8 cellular contexts compared by ENCODE assay signal in genomic region chr13:100514788-100515409, GRCh38.
DNase-seq lines count a peak whose midpoint lies in the region; ATAC-seq and TF ChIP-seq lines count a peak whose summit lies in the region.

No MANE protein-coding gene starts in this region.

- intact Hi-C loops in Right ventricle myocardium superior (cut with DNase I): loop anchor here (5.0 kb wide), 2 partner anchors 598 to 858 kb away; no protein-coding TSS in a partner anchor

- H3K4me3 Mint-ChIP-seq in activated naive CD8-positive, alpha-beta T cell treated with anti-CD3 and anti-CD28 coated beads for 36 hours: no peak overlapping the region

- H3K27me3 Mint-ChIP-seq in activated naive CD8-positive, alpha-beta T cell treated with anti-CD3 and anti-CD28 coated beads for 36 hours: no peaks in the 10 kb centered on the region

- ATAC-seq in HG02623 (IDR thresholded peaks at IDR 0.05; ENCODE audit: unreplicated experiment) (peak; percentile 95), Right ventricle myocardium superior (ENCODE audit: poor library complexity) (peak; percentile 94), GM18519 (IDR thresholded peaks at IDR 0.05; ENCODE audit: low FRiP score, unreplicated experiment) (no peak)

- H3K27ac Mint-ChIP-seq in activated naive CD8-positive, alpha-beta T cell treated with anti-CD3 and anti-CD28 coated beads for 36 hours: no peak overlapping the region

- peak; percentile 91 for TF ChIP-seq CTCF in GM12873 (IDR thresholded peaks at IDR 0.05; ENCODE audit: insufficient read depth, low read depth, low read length, missing control alignments)

- no peaks in the 10 kb centered on the region for H3K36me3 Mint-ChIP-seq in activated naive CD8-positive, alpha-beta T cell treated with anti-CD3 and anti-CD28 coated beads for 36 hours

- peak; percentile 91 for DNase-seq in NCI-H1092 treated with DMSO at 0.1 percent for 48 hours (lab: John Stamatoyannopoulos, UW)
- DNase-seq in SKM-1 treated with dmso at 0.1 percent for 144 hours (lab: John Stamatoyannopoulos, UW; ENCODE audit: unreplicated experiment): peak; percentile 45
- peak; percentile 54 for DNase-seq in activated naive CD8-positive, alpha-beta T cell treated with anti-CD3 and anti-CD28 coated beads for 36 hours
- peak; percentile 86 for DNase-seq in Right ventricle myocardium superior
- DNase-seq in pulmonary artery endothelial cell (ENCODE audit: low read depth, low spot score): peak; percentile 29

- peaks cover 3% of the 10 kb centered on the region for H3K4me1 Mint-ChIP-seq in activated naive CD8-positive, alpha-beta T cell treated with anti-CD3 and anti-CD28 coated beads for 36 hours

- H3K9me3 Mint-ChIP-seq in activated naive CD8-positive, alpha-beta T cell treated with anti-CD3 and anti-CD28 coated beads for 36 hours: no peaks in the 10 kb centered on the region

Comparison
In these comparisons a context has a peak if more than half of its experiments do, and no peak if none do; other contexts are left out.
1. DNase-seq: peak in every context shown above with its lines; median percentile 91 in NCI-H1092 treated with DMSO at 0.1 percent for 48 hours; 86 in Right ventricle myocardium superior; 54 in activated naive CD8-positive, alpha-beta T cell treated with anti-CD3 and anti-CD28 coated beads for 36 hours; 45 in SKM-1 treated with dmso at 0.1 percent for 144 hours; 29 in pulmonary artery endothelial cell.